28 cellular contexts compared by ENCODE assay signal in genomic region chr15:71013446-71013845, GRCh38.
"Had no signal": no experiment of that assay in that cellular context is flagged by ENCODE, and none has a peak within 500 bp of the region (broad histone marks: within the 10 kb centered on the region; RNA-seq: fewer than 3 reads in every experiment).

No MANE protein-coding gene starts in this region.

- H3K9me3 ChIP-seq: esophagus squamous epithelium, gastrocnemius medialis, right lobe of liver, thoracic aorta had no signal

- H3K4me1 ChIP-seq: gastrocnemius medialis, right lobe of liver had no signal

- H3K27ac Mint-ChIP-seq: activated CD4-positive, alpha-beta T cell treated with anti-CD3 and anti-CD28 coated beads for 36 hours; activated naive CD4-positive, alpha-beta T cell treated with anti-CD3 and anti-CD28 coated beads, Interleukin-2, amount 50 U/mL, for 72 hours; activated T-cell treated with anti-CD3 and anti-CD28 coated beads, Interleukin-2, amount 50 U/mL, for 72 hours; memory B cell; natural killer cell treated with Interleukin-12 subunit alpha and Interleukin-12 subunit beta and Interleukin-15 and Interleukin-18, amount 100 ng/mL, for 72 hours; stimulated activated effector memory CD8-positive, alpha-beta T cell treated with anti-CD3 and anti-CD28 coated beads, Interleukin-12 subunit alpha, Interleukin-12 subunit beta, amount 100 ng/mL, for 72 hours; stimulated activated naive CD8-positive, alpha-beta T cell treated with anti-CD3 and anti-CD28 coated beads, Interleukin-15, Interleukin-2, amounts not matched to agents 100 ng/mL and 50 ng/mL, for 24 hours; T-helper 2 cell treated with Interferon-gamma antibody and Interleukin-4, amounts not matched to agents 5 μg/mL and 100 μg/mL, for 36 hours had no signal

- H3K36me3 Mint-ChIP-seq: activated naive CD4-positive, alpha-beta T cell treated with anti-CD3 and anti-CD28 coated beads, Interleukin-2, amount 50 U/mL, for 72 hours; memory B cell; natural killer cell treated with Interleukin-12 subunit alpha and Interleukin-12 subunit beta and Interleukin-15 and Interleukin-18, amount 100 ng/mL, for 72 hours; stimulated activated effector memory CD8-positive, alpha-beta T cell treated with anti-CD3 and anti-CD28 coated beads, Interleukin-12 subunit alpha, Interleukin-12 subunit beta, amount 100 ng/mL, for 72 hours had no signal

- H3K27me3 ChIP-seq: esophagus squamous epithelium, gastrocnemius medialis, right lobe of liver had no signal

- H3K4me3 ChIP-seq: esophagus squamous epithelium, gastrocnemius medialis, right lobe of liver, skin epidermis, thoracic aorta had no signal

- H3K27me3 Mint-ChIP-seq: memory B cell had no signal

- H3K4me3 Mint-ChIP-seq: activated CD4-positive, alpha-beta T cell treated with anti-CD3 and anti-CD28 coated beads for 36 hours; activated T-cell treated with anti-CD3 and anti-CD28 coated beads, Interleukin-2, amount 50 U/mL, for 72 hours; memory B cell; natural killer cell treated with Interleukin-12 subunit alpha and Interleukin-12 subunit beta and Interleukin-15 and Interleukin-18, amount 100 ng/mL, for 72 hours; stimulated activated effector memory CD8-positive, alpha-beta T cell treated with anti-CD3 and anti-CD28 coated beads, Interleukin-12 subunit alpha, Interleukin-12 subunit beta, amount 100 ng/mL, for 72 hours; stimulated activated naive CD8-positive, alpha-beta T cell treated with anti-CD3 and anti-CD28 coated beads, Interleukin-15, Interleukin-2, amounts not matched to agents 100 ng/mL and 50 ng/mL, for 24 hours; T-helper 2 cell treated with Interferon-gamma antibody and Interleukin-4, amounts not matched to agents 5 μg/mL and 100 μg/mL, for 36 hours had no signal

- DNase-seq: activated CD4-positive, alpha-beta T cell treated with anti-CD3 and anti-CD28 coated beads for 36 hours; activated CD4-positive, alpha-beta T cell treated with anti-CD3 and anti-CD28 coated beads, Interleukin-2, amount 50 U/mL, for 4 hours; activated CD4-positive, CD25-positive, alpha-beta regulatory T cell; activated naive CD4-positive, alpha-beta T cell; activated T-cell treated with anti-CD3 and anti-CD28 coated beads for 4 hours; activated T-cell treated with anti-CD3 and anti-CD28 coated beads, Interleukin-2, amount 50 U/mL, for 72 hours; anterior cingulate cortex; dermis blood vessel endothelial cell; effector CD4-positive, alpha-beta T cell; esophagus squamous epithelium; gastrocnemius medialis; glutamatergic neuron; islet precursor cell; left colon; right lobe of liver; stimulated activated CD4-positive, alpha-beta T cell treated with anti-CD3 and anti-CD28 coated beads, Interleukin-12 subunit alpha, Interleukin-12 subunit beta, amount 100 ng/mL, for 4 hours; stimulated activated CD4-positive, alpha-beta T cell treated with anti-CD3 and anti-CD28 coated beads, Interleukin-4, amount 100 ng/mL, for 24 hours; T-helper 1 cell; trophoblast cell had no signal

- H3K4me1 Mint-ChIP-seq: activated CD4-positive, alpha-beta T cell treated with anti-CD3 and anti-CD28 coated beads for 36 hours; memory B cell; stimulated activated effector memory CD8-positive, alpha-beta T cell treated with anti-CD3 and anti-CD28 coated beads, Interleukin-12 subunit alpha, Interleukin-12 subunit beta, amount 100 ng/mL, for 72 hours had no signal

- H3K9me3 Mint-ChIP-seq: activated T-cell treated with anti-CD3 and anti-CD28 coated beads, Interleukin-2, amount 50 U/mL, for 72 hours; memory B cell; natural killer cell treated with Interleukin-12 subunit alpha and Interleukin-12 subunit beta and Interleukin-15 and Interleukin-18, amount 100 ng/mL, for 72 hours; stimulated activated effector memory CD8-positive, alpha-beta T cell treated with anti-CD3 and anti-CD28 coated beads, Interleukin-12 subunit alpha, Interleukin-12 subunit beta, amount 100 ng/mL, for 72 hours; stimulated activated naive CD8-positive, alpha-beta T cell treated with anti-CD3 and anti-CD28 coated beads, Interleukin-15, Interleukin-2, amounts not matched to agents 100 ng/mL and 50 ng/mL, for 24 hours; T-helper 2 cell treated with Interferon-gamma antibody and Interleukin-4, amounts not matched to agents 5 μg/mL and 100 μg/mL, for 36 hours had no signal

- H3K27ac ChIP-seq: epithelial cell of prostate, esophagus squamous epithelium, gastrocnemius medialis, right lobe of liver, skin epidermis, thoracic aorta had no signal

- ATAC-seq: activated CD4-positive, alpha-beta T cell treated with anti-CD3 and anti-CD28 coated beads for 36 hours; activated naive CD4-positive, alpha-beta T cell treated with anti-CD3 and anti-CD28 coated beads, Interleukin-2, amount 50 U/mL, for 72 hours; activated T-cell treated with anti-CD3 and anti-CD28 coated beads, Interleukin-2, amount 50 U/mL, for 72 hours; gastrocnemius medialis; left colon; natural killer cell treated with Interleukin-12 subunit alpha and Interleukin-12 subunit beta and Interleukin-15 and Interleukin-18, amount 100 ng/mL, for 72 hours; right lobe of liver; stimulated activated effector memory CD8-positive, alpha-beta T cell treated with anti-CD3 and anti-CD28 coated beads, Interleukin-12 subunit alpha, Interleukin-12 subunit beta, amount 100 ng/mL, for 72 hours had no signal

- H3K36me3 ChIP-seq: esophagus squamous epithelium, gastrocnemius medialis, right lobe of liver, thoracic aorta had no signal
